1 cellular context compared by ENCODE assay signal in genomic region chr11:36594316-36594989, GRCh38.
TF ChIP-seq lines count a peak whose summit lies in the region.

IFTAP (plus strand) TSS chr11:36594502; CDS start chr11:36610104, 15,602 bp downstream.

TF ChIP-seq in K562, 482 proteins besides CTCF, POLR2A, EP300 and RAD21 (continued from another document and continues in another):
- TF ChIP-seq ZNF395 (CRISPR knock-in tag; IDR thresholded peaks at IDR 0.05) (peak; percentile 71; the same call in 1 of the 2 replicates), ZC3H8 (IDR thresholded peaks at IDR 0.05) (no peak), ZNF511 (CRISPR knock-in tag; IDR thresholded peaks at IDR 0.05) (no peak), ZNF77 (CRISPR knock-in tag; IDR thresholded peaks at IDR 0.05) (no peak), SPI1 (IDR thresholded peaks at IDR 0.05; ENCODE audit: borderline replicate concordance, low read depth, low read length) (no peak), YBX1 (IDR thresholded peaks at IDR 0.05) (no peak), HMBOX1 (IDR thresholded peaks at IDR 0.05) (peak; percentile 28; the same call in 1 of the 2 replicates), ZNF140 (CRISPR knock-in tag; IDR thresholded peaks at IDR 0.05) (no peak), CBX2 (IDR thresholded peaks at IDR 0.05; ENCODE audit: insufficient read depth, low read length, poor library complexity, severe bottlenecking) (no peak), CCAR2 (IDR thresholded peaks at IDR 0.05; ENCODE audit: low read depth, low read length) (no peak), ZSCAN32 (CRISPR knock-in tag; IDR thresholded peaks at IDR 0.05) (no peak), POLR2G (IDR thresholded peaks at IDR 0.05; ENCODE audit: low read depth, low read length) (no peak), TBP (optimal IDR thresholded peaks at IDR 0.05; ENCODE audit: low read depth, low read length) (peak; percentile 41), ZNF830 (CRISPR knock-in tag; IDR thresholded peaks at IDR 0.05) (no peak), FOSL1 (tag; conservative IDR thresholded peaks at IDR 0.05) (0 out of 2 replicates have a peak, but pooled peaks have one; percentile 42), PRDM10 (IDR thresholded peaks at IDR 0.05; ENCODE audit: partially characterized antibody) (peak; percentile 33), ZNF696 (CRISPR knock-in tag; conservative IDR thresholded peaks at IDR 0.05) (no peak), ZFP91 (CRISPR knock-in tag; IDR thresholded peaks at IDR 0.05) (no peak), TAF15 (IDR thresholded peaks at IDR 0.05; ENCODE audit: low read depth, low read length) (no peak), ZNF76 (CRISPR knock-in tag; IDR thresholded peaks at IDR 0.05; ENCODE audit: borderline replicate concordance) (no peak; the same call in 1 of the 2 replicates), KLF13 (tag; IDR thresholded peaks at IDR 0.05; ENCODE audit: borderline replicate concordance, low read depth) (0 out of 2 replicates have a peak, but pooled peaks have one; percentile 71), ZKSCAN8 (CRISPR knock-in tag; IDR thresholded peaks at IDR 0.05) (no peak), ATF1 (CRISPR knock-in tag; IDR thresholded peaks at IDR 0.05) (no peak), ATF1 (tag; IDR thresholded peaks at IDR 0.05) (peak; percentile 81), TAF9B (IDR thresholded peaks at IDR 0.05; ENCODE audit: partially characterized antibody) (no peak), GABPA (tag; conservative IDR thresholded peaks at IDR 0.05; ENCODE audit: low read depth) (peak; percentile 90), ZNF518B (CRISPR knock-in tag; IDR thresholded peaks at IDR 0.05) (no peak), ZNF23 (CRISPR knock-in tag; IDR thresholded peaks at IDR 0.05) (no peak), HLTF (IDR thresholded peaks at IDR 0.05) (no peak), CXXC5 (CRISPR knock-in tag; IDR thresholded peaks at IDR 0.05) (peak; percentile 58), NR2C1 (IDR thresholded peaks at IDR 0.05) (peak; percentile 72), NR2C1 (tag; IDR thresholded peaks at IDR 0.05) (peak; percentile 94), IFI16 (CRISPR knock-in tag; IDR thresholded peaks at IDR 0.05) (no peak), STAT5A (IDR thresholded peaks at IDR 0.05; ENCODE audit: borderline replicate concordance, low read length) (peak; percentile 31; the same call in 1 of the 2 replicates), GTF2E2 (tag; IDR thresholded peaks at IDR 0.05) (no peak), ELF2 (CRISPR knock-in tag; IDR thresholded peaks at IDR 0.05) (peak; percentile 58; the same call in 1 of the 2 replicates), TCFL5 (CRISPR knock-in tag; conservative IDR thresholded peaks at IDR 0.05) (no peak; the same call in 1 of the 2 replicates), CBFB (CRISPR knock-in tag; IDR thresholded peaks at IDR 0.05) (no peak), ID3 (CRISPR knock-in tag; IDR thresholded peaks at IDR 0.05) (no peak), ID3 (tag; IDR thresholded peaks at IDR 0.05) (peak; percentile 86; the same call in 1 of the 2 replicates), TCF15 (CRISPR knock-in tag; IDR thresholded peaks at IDR 0.05) (no peak), E2F8 (IDR thresholded peaks at IDR 0.05; ENCODE audit: low read depth, partially characterized antibody) (no peak), CHCHD3 (CRISPR knock-in tag; IDR thresholded peaks at IDR 0.05) (no peak), GTF2F1 (IDR thresholded peaks at IDR 0.05; ENCODE audit: low read depth, low read length) (no peak), AFF4 (CRISPR knock-in tag; IDR thresholded peaks at IDR 0.05) (no peak), NONO (IDR thresholded peaks at IDR 0.05; ENCODE audit: low read depth in 2 of 2, low read length in 1 of 2) (no peak)
